Comparison of ENCODE assay signal across 8 cellular contexts in genomic region chr19:37902668-37903067, GRCh38. TPM values are rescaled to one million over a fixed set of nuclear protein-coding genes. Genes with fewer than 3 reads are reported as not detected.
A peak's percentile ranks its signal among the peaks of the same experiment; 100 is the strongest.
DNase-seq lines count a peak whose midpoint lies in the region; ATAC-seq and TF ChIP-seq lines count a peak whose summit lies in the region.

No MANE protein-coding gene starts in this region.

- H3K36me3 ChIP-seq in body of pancreas (replicated peaks in 1 of 2; ENCODE audit: insufficient read depth in 1 of 2, low read depth in 2 of 2), result no peaks in the 10 kb centered on the region

- DNase-seq in AG10803 (ENCODE audit: low read depth) (peak; percentile 62), NCI-H2107 treated with DMSO at 0.1 percent for 48 hours (lab: John Stamatoyannopoulos, UW; ENCODE audit: unreplicated experiment) (peak; percentile 65), UCSD-AML1 (lab: John Stamatoyannopoulos, UW; ENCODE audit: unreplicated experiment) (peak; percentile 74), body of pancreas (peak; percentile 88 to 92 (median 90)), iPS-NIHi11 (ENCODE audit: low spot score) (peak; percentile 75)
- DNase-seq in stimulated activated CD4-positive, alpha-beta T cell treated with anti-CD3 and anti-CD28 coated beads, Interleukin-12 subunit alpha, Interleukin-12 subunit beta, amount 100 ng/mL, for 48 hours (ENCODE audit: low read depth in 2 of 3, low spot score in 1 of 3), result peak; percentile 67 to 85 (median 70)

- no peaks in the 10 kb centered on the region for H3K27me3 ChIP-seq in body of pancreas

- WGBS in body of pancreas, 2 donors, result 0 to 2% methylated on average over 1 to 4 of the region's 4 CpGs

- H3K9me3 ChIP-seq in body of pancreas, result no peaks in the 10 kb centered on the region

- peak overlapping the region in 2 of 4 donors; percentile 19 to 47 for H3K27ac ChIP-seq in body of pancreas

- H3K4me1 ChIP-seq in body of pancreas, result peaks cover 9% of the 10 kb centered on the region

- TF ChIP-seq CTCF in AG10803 (conservative IDR thresholded peaks at IDR 0.05; ENCODE audit: low read length) (peak; percentile 84), body of pancreas (IDR thresholded peaks at IDR 0.05) (peak; percentile 76 to 86 (median 81))

- intact Hi-C loops in body of pancreas (cut with DNase I), result loop anchor here (10.0 kb wide), 1 partner anchor 422 kb away; no protein-coding TSS in a partner anchor

- TF ChIP-seq POLR2A in body of pancreas (IDR thresholded peaks at IDR 0.05), result no peak

- ATAC-seq in GM19438 (IDR thresholded peaks at IDR 0.05; ENCODE audit: low read depth, unreplicated experiment) (peak; percentile 43), body of pancreas (peak; percentile 49), HG03460 (IDR thresholded peaks at IDR 0.05; ENCODE audit: unreplicated experiment) (no peak)

- no peak overlapping the region for H3K4me3 ChIP-seq in AG10803 (ENCODE audit: low read length)
- H3K4me3 ChIP-seq in body of pancreas, result no peak overlapping the region

RNA-seq across cellular contexts. Expression of gene WDR87, which starts 3.7 kb away (rescaled TPM):
- total RNA-seq in body of pancreas, result not detected

RNA-seq across cellular contexts. Expression of gene SIPA1L3, which starts 4.3 kb away (rescaled TPM):
- total RNA-seq in body of pancreas, result 10 to 100 TPM; 41.5 to 62.0 TPM
